Comparison of ENCODE assay signal across 7 cellular contexts in the genomic region with DNA sequence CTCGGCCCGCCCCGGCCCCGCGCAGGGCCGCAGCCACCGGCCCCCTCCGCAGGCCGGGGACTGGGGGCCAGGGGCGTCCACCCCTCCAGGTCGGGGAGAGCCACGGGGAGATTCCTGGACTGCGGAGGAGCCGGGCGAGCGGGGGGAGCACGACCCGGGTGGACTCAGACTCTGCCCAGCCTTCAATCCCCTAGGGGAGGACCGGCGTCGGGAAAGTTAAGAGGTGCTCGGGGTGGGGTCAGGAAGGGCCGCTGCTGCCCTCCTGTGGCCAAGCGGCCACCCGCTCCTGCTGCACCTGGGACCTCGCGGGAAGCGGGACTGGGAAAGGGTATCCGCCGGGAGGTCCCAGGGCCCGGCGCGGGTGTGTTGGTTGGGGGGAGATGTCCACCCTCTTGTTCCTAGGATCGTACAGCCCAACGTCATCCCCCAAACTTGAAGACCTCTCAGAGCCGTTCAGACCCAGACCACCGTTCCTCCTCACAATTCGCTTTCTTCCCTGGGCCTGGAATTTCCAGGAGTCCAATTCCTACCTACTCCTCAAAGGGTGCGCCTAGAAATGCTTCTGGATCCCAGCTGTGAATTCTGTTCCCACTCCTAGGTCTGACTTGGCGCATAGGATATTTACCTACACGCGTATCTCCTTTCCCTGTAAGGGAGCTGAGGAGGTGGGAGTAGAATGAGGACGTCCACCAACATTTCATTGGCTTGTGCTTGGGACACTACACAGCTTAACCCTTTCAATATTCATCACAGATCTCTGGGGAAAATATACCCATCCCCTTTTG. TPM values are rescaled to one million over a fixed set of nuclear protein-coding genes. Genes with fewer than 3 reads are reported as not detected.
DNase-seq lines count a peak whose midpoint lies in the region; ATAC-seq and TF ChIP-seq lines count a peak whose summit lies in the region.

No MANE protein-coding gene starts in this region.

- peak; percentile 94 for TF ChIP-seq CTCF in GM13976 (IDR thresholded peaks at IDR 0.05; ENCODE audit: borderline replicate concordance, control extremely low read depth, extremely low read depth, insufficient read depth, missing control alignments)

- H3K27ac Mint-ChIP-seq in T-cell, result peak overlapping the region in 1 of 2 donors; percentile 42

- H3K4me1 Mint-ChIP-seq in T-cell, result peaks cover 31 to 44% (median 32%) of the 10 kb centered on the region in 3 donors

- in situ Hi-C loops in GM13976 (cut with MboI; ENCODE audit: low sequenced_read_pairs, unreplicated experiment), result loop anchor here (5.0 to 25.0 kb wide), 4 partner anchors 90 to 330 kb away; partner anchors contain the start of genes CAPZA1, ST7L and WNT2B

- H3K36me3 Mint-ChIP-seq in T-cell, result no peaks in the 10 kb centered on the region

- no peaks in the 10 kb centered on the region for H3K9me3 Mint-ChIP-seq in T-cell

- CTCF ChIA-PET in T-cell (lab: Charles Lee), result interaction anchor here (0.6 to 1.9 kb wide), 11 partner anchors 9 to 365 kb away, joined by 3 to 7 read pairs (median 3); partner anchors contain the start of genes LRIG2 (in 1 of the 2), MOV10 (in 1 of the 2) and ST7L (in 1 of the 2)

- intact Hi-C loops in left ventricle myocardium superior (cut with micrococcal nuclease), result loop anchor here (10.0 kb wide), 1 partner anchor 313 kb away; the partner anchor contains the start of gene CTTNBP2NL
- intact Hi-C loops in posterior cingulate gyrus (cut with DNase I), result loop anchor here (1.0 to 2.0 kb wide), 2 partner anchors 205 to 317 kb away; no protein-coding TSS in a partner anchor

- peak; percentile 87 for DNase-seq in GM13976 (ENCODE audit: low spot score)
- peak; percentile 55 for DNase-seq in NCI-H1048 (lab: John Stamatoyannopoulos, UW)
- peak in 24 of 34 experiments; percentile 25 to 61 (median 37) for DNase-seq in T-cell
- DNase-seq in amygdala (lab: John Stamatoyannopoulos, UW), result peak in 52 of 56 donors; percentile 21 to 82 (median 64)
- peak; percentile 92 for DNase-seq in left ventricle myocardium superior
- peak; percentile 52 to 97 (median 76) for DNase-seq in posterior cingulate gyrus

- peak; percentile 63 for ATAC-seq in HG02623 (IDR thresholded peaks at IDR 0.05; ENCODE audit: unreplicated experiment)
- ATAC-seq in T-cell (replicated peaks in 1 of 4), result peak; percentile 64 to 68 (median 66)
- ATAC-seq in left ventricle myocardium superior, result peak; percentile 75

- no peaks in the 10 kb centered on the region for H3K27me3 Mint-ChIP-seq in T-cell

- peak overlapping the region; percentile 70 to 87 (median 84) for H3K4me3 Mint-ChIP-seq in T-cell

- POLR2A ChIA-PET in T-cell (lab: Charles Lee), result no interaction called here

RNA-seq across cellular contexts. Expression of gene RHOC, which starts 0.5 kb away (rescaled TPM):
- total RNA-seq in T-cell (10 to 100 TPM in 3 of 5 donors, 1 to 10 TPM in 2; 6.0 to 33.2 (median 12.1) TPM), left ventricle myocardium superior (96.0 TPM)

RNA-seq across cellular contexts. Expression of gene PPM1J, which starts 7.7 kb away (rescaled TPM):
- total RNA-seq in T-cell (under 1 TPM; 0.15 to 0.77 (median 0.38) TPM), left ventricle myocardium superior (7.2 TPM)

RNA-seq across cellular contexts. Expression of gene MOV10, which starts 33.0 kb away (rescaled TPM):
- total RNA-seq in T-cell (100 to 1,000 TPM in 1 of 5 donors, 10 to 100 TPM in 4; 71.0 to 103 (median 86.1) TPM), left ventricle myocardium superior (14.0 TPM)

Comparison
In these comparisons a context has a peak if more than half of its experiments do, and no peak if none do; other contexts are left out.
1. Peak in every context shown above with its lines: DNase-seq and ATAC-seq.
2. DNase-seq: peak in every context shown above with its lines; median percentile 92 in left ventricle myocardium superior; 87 in GM13976; 76 in posterior cingulate gyrus; 64 in amygdala; 55 in NCI-H1048; 37 in T-cell.